ENCODE assay signal across 12 cellular contexts in the genomic region with DNA sequence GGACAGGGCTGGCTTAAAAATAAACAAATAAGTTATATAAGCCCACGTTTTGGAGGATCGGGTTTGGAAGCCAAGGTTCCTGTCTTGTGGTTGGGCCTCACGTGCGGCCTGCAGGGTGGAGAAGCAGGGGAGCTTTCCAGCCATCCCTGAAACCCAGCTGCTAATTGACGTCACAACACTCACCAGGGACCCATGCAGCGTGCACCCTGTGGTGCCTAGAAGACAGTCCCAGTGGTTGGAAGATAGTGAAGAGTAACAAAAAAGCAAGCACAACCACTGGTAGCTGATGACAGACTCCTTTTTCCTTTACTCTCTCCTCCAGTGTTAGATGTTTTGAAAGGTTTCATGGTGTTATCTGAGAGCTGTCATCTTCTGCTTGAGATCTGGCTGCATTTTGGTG.
DNase-seq lines count a peak whose midpoint lies in the region; ATAC-seq and TF ChIP-seq lines count a peak whose summit lies in the region.
"Had no signal": no experiment of that assay in that cellular context is flagged by ENCODE, and none has a peak within 500 bp of the region (broad histone marks: within the 10 kb centered on the region; RNA-seq: fewer than 3 reads in every experiment).

No MANE protein-coding gene starts in this region.

- peak; percentile 13 for ATAC-seq in HG02943 (IDR thresholded peaks at IDR 0.05; ENCODE audit: low read depth, unreplicated experiment)

- H3K27ac Mint-ChIP-seq in activated naive CD4-positive, alpha-beta T cell treated with anti-CD3 and anti-CD28 coated beads, Interleukin-2, amount 10 ng/mL, durations not matched to agents 7 days and 5 days, result no peak overlapping the region

- H3K27ac ChIP-seq in tibial artery, result no peak overlapping the region
- H3K27ac ChIP-seq: Peyer's patch had no signal

- H3K36me3 Mint-ChIP-seq in activated naive CD4-positive, alpha-beta T cell treated with anti-CD3 and anti-CD28 coated beads, Interleukin-2, amount 10 ng/mL, durations not matched to agents 7 days and 5 days, result no peaks in the 10 kb centered on the region

- H3K4me1 Mint-ChIP-seq in activated naive CD4-positive, alpha-beta T cell treated with anti-CD3 and anti-CD28 coated beads, Interleukin-2, amount 10 ng/mL, durations not matched to agents 7 days and 5 days, result no peaks in the 10 kb centered on the region

- H3K27me3 Mint-ChIP-seq in activated naive CD4-positive, alpha-beta T cell treated with anti-CD3 and anti-CD28 coated beads, Interleukin-2, amount 10 ng/mL, durations not matched to agents 7 days and 5 days, result peaks cover 10% of the 10 kb centered on the region

- no peaks in the 10 kb centered on the region for H3K9me3 ChIP-seq in tibial artery
- H3K9me3 ChIP-seq: Peyer's patch had no signal

- no peaks in the 10 kb centered on the region for H3K4me1 ChIP-seq in tibial artery
- H3K4me1 ChIP-seq: Peyer's patch had no signal

- DNase-seq in activated naive CD4-positive, alpha-beta T cell treated with Interleukin-2 at 50 U/mL for 16 hours, result peak; percentile 10
- no peak for DNase-seq in activated naive CD4-positive, alpha-beta T cell treated with anti-CD3 and anti-CD28 coated beads, Interleukin-2, amount 10 ng/mL, durations not matched to agents 7 days and 5 days
- DNase-seq in fibroblast of gingiva (ENCODE audit: low read depth) (peak; percentile 65), tibial artery (peak; percentile 67 to 76), NAMALWA (ENCODE audit: low spot score) (no peak), globus pallidus (ENCODE audit: low spot score) (no peak), NCI-H2081 treated with DMSO at 0.1 percent for 48 hours (lab: John Stamatoyannopoulos, UW) (no peak)
- DNase-seq: kidney glomerular epithelial cell, NCI-H1694 treated with DMSO at 0.1 percent for 48 hours, occipital lobe had no signal

- no peaks in the 10 kb centered on the region for H3K36me3 ChIP-seq in tibial artery
- H3K36me3 ChIP-seq: Peyer's patch had no signal

- no peak overlapping the region for H3K4me3 Mint-ChIP-seq in activated naive CD4-positive, alpha-beta T cell treated with anti-CD3 and anti-CD28 coated beads, Interleukin-2, amount 10 ng/mL, durations not matched to agents 7 days and 5 days

- intact Hi-C loops in tibial artery (cut with DNase I; ENCODE audit: low total_unique reads), result no loop called here

- no peak overlapping the region for H3K4me3 ChIP-seq in tibial artery
- H3K4me3 ChIP-seq: Peyer's patch had no signal

- no peak for TF ChIP-seq CTCF in tibial artery (IDR thresholded peaks at IDR 0.05)

- H3K27me3 ChIP-seq in tibial artery, result peaks cover 0 to 1% of the 10 kb centered on the region in 2 donors
- H3K27me3 ChIP-seq: Peyer's patch had no signal

- CTCF ChIA-PET in activated naive CD4-positive, alpha-beta T cell treated with anti-CD3 and anti-CD28 coated beads, Interleukin-2, amount 10 ng/mL, durations not matched to agents 7 days and 5 days (lab: Charles Lee), result no interaction called here

- no peaks in the 10 kb centered on the region for H3K9me3 Mint-ChIP-seq in activated naive CD4-positive, alpha-beta T cell treated with anti-CD3 and anti-CD28 coated beads, Interleukin-2, amount 10 ng/mL, durations not matched to agents 7 days and 5 days

Comparison
In these comparisons a context has a peak if more than half of its experiments do, and no peak if none do; other contexts are left out.
1. DNase-seq: peak in activated naive CD4-positive, alpha-beta T cell treated with Interleukin-2 at 50 U/mL for 16 hours (single experiment), fibroblast of gingiva (single experiment) and tibial artery (2 of 2); none in activated naive CD4-positive, alpha-beta T cell treated with anti-CD3 and anti-CD28 coated beads, Interleukin-2, amount 10 ng/mL, durations not matched to agents 7 days and 5 days (single experiment), NAMALWA (single experiment), globus pallidus (single experiment) and NCI-H2081 treated with DMSO at 0.1 percent for 48 hours (single experiment).